Comparison of ENCODE assay signal across 1 cellular context in genomic region chr3:190911382-190911781, GRCh38.
TF ChIP-seq lines count a peak whose summit lies in the region.

No MANE protein-coding gene starts in this region.

TF ChIP-seq in HEK293, 187 proteins besides CTCF, POLR2A, EP300 and RAD21 (continued from another document and continues in another):
- no peak for TF ChIP-seq ZBTB11 (tag by site-specific recombination; conservative IDR thresholded peaks at IDR 0.05; ENCODE audit: low read depth)
- no peak for TF ChIP-seq KLF10 (tag by site-specific recombination; IDR thresholded peaks at IDR 0.05)
- no peak for TF ChIP-seq ZBTB7A (tag by site-specific recombination; IDR thresholded peaks at IDR 0.05; ENCODE audit: low read depth)
- TF ChIP-seq ZNF600 (tag by site-specific recombination; IDR thresholded peaks at IDR 0.05) = peak; percentile 43; the same call in 1 of the 2 replicates
- TF ChIP-seq ZNF148 (tag by site-specific recombination; IDR thresholded peaks at IDR 0.05; ENCODE audit: borderline replicate concordance) = no peak
- TF ChIP-seq ZNF707 (tag by site-specific recombination; IDR thresholded peaks at IDR 0.05) = no peak
- peak; percentile 43; the same call in 1 of the 2 replicates for TF ChIP-seq ZNF639 (tag by site-specific recombination; IDR thresholded peaks at IDR 0.05)
- peak; percentile 69 for TF ChIP-seq ZNF558 (tag by site-specific recombination; IDR thresholded peaks at IDR 0.05)
- TF ChIP-seq ZNF449 (tag by site-specific recombination; IDR thresholded peaks at IDR 0.05) = no peak
- TF ChIP-seq ZNF155 (tag by site-specific recombination; IDR thresholded peaks at IDR 0.05) = no peak
- peak; percentile 88 for TF ChIP-seq INSM2 (tag by site-specific recombination; IDR thresholded peaks at IDR 0.05)
- TF ChIP-seq ZNF513 (tag by site-specific recombination; IDR thresholded peaks at IDR 0.05) = no peak
- TF ChIP-seq ZNF704 (tag by site-specific recombination; IDR thresholded peaks at IDR 0.05) = no peak
- TF ChIP-seq ZNF324 (tag by site-specific recombination; IDR thresholded peaks at IDR 0.05) = peak; percentile 62; the same call in 1 of the 2 replicates
- 0 out of 2 replicates have a peak, but pooled peaks have one; percentile 45 for TF ChIP-seq ZFP69B (tag by site-specific recombination; IDR thresholded peaks at IDR 0.05)
- TF ChIP-seq ZNF555 (tag by site-specific recombination; conservative IDR thresholded peaks at IDR 0.05) = no peak
- TF ChIP-seq ZNF585B (tag by site-specific recombination; IDR thresholded peaks at IDR 0.05) = no peak
- TF ChIP-seq BCL6B (tag by site-specific recombination; IDR thresholded peaks at IDR 0.05) = peak; percentile 98
- TF ChIP-seq ZNF426 (tag by site-specific recombination; IDR thresholded peaks at IDR 0.05) = no peak
- TF ChIP-seq OVOL3 (tag by site-specific recombination; IDR thresholded peaks at IDR 0.05) = no peak
- TF ChIP-seq KLF9 (tag by site-specific recombination; IDR thresholded peaks at IDR 0.05; ENCODE audit: low read depth) = no peak
- no peak for TF ChIP-seq SP2 (tag by site-specific recombination; IDR thresholded peaks at IDR 0.05)
- TF ChIP-seq ZBTB10 (tag by site-specific recombination; IDR thresholded peaks at IDR 0.05) = no peak
- TF ChIP-seq TSHZ1 (tag by site-specific recombination; IDR thresholded peaks at IDR 0.05; ENCODE audit: borderline replicate concordance) = peak; percentile 53; the same call in 1 of the 2 replicates
- TF ChIP-seq ZSCAN30 (tag by site-specific recombination; IDR thresholded peaks at IDR 0.05) = peak; percentile 69; the same call in 1 of the 2 replicates
- TF ChIP-seq GLI4 (tag by site-specific recombination; IDR thresholded peaks at IDR 0.05) = no peak
- TF ChIP-seq SP7 (tag by site-specific recombination; IDR thresholded peaks at IDR 0.05) = peak; percentile 97
- TF ChIP-seq ZNF133 (tag by site-specific recombination; IDR thresholded peaks at IDR 0.05) = no peak
- no peak for TF ChIP-seq ZNF10 (tag by site-specific recombination; IDR thresholded peaks at IDR 0.05)
- no peak for TF ChIP-seq TCF7L2 (IDR thresholded peaks at IDR 0.05; ENCODE audit: borderline replicate concordance, low read depth, low read length)
